Comparison of ENCODE assay signal across 2 cellular contexts in genomic region chr12:11872055-11872454, GRCh38.
TF ChIP-seq lines count a peak whose summit lies in the region.

No MANE protein-coding gene starts in this region.

TF ChIP-seq in HCT116, 20 proteins besides CTCF, POLR2A, EP300 and RAD21:
- TF ChIP-seq SRF (IDR thresholded peaks at IDR 0.05; ENCODE audit: low read depth) = no peak
- peak; percentile 50 for TF ChIP-seq REST (IDR thresholded peaks at IDR 0.05; ENCODE audit: low read depth)

TF ChIP-seq in GM12878, 131 proteins besides CTCF, POLR2A, EP300 and RAD21:
- TF ChIP-seq REST (IDR thresholded peaks at IDR 0.05; ENCODE audit: low read depth, low read length) (peak; percentile 78), SKIL (IDR thresholded peaks at IDR 0.05; ENCODE audit: low read depth, poor library complexity, severe bottlenecking) (no peak), EGR1 (IDR thresholded peaks at IDR 0.05; ENCODE audit: borderline replicate concordance in 1 of 2, low read depth in 2 of 2, low read length in 2 of 2) (no peak)
TF ChIP-seq in GM12878: peak in this region for 1.
